In the genomic region with DNA sequence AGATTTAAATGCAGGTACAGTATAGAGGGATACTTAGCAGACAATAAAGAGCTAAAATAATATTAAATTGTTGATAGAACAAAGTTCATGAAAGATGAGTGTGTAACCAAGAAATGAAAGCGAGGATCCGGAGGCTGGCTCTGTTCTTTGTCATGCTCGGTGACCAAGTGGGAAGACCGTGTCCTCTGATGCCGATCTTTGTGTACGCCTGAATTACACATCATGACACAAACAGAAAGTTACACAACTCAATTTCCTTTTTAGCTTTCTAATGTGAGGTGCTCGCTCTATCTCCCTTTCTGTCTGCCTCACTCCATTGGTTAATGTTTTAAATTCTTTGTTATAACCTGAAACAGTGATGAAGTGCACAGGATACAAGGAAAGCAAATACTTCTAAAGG, we compare ENCODE assay signal across 17 cellular contexts.
"Had no signal": no experiment of that assay in that cellular context is flagged by ENCODE, and none has a peak within 500 bp of the region (broad histone marks: within the 10 kb centered on the region; RNA-seq: fewer than 3 reads in every experiment).

No MANE protein-coding gene starts in this region.

- H3K27ac ChIP-seq: left lung, ovary, upper lobe of right lung had no signal

- H3K27ac Mint-ChIP-seq: activated naive CD8-positive, alpha-beta T cell; brain; dendritic cell treated with granulocyte-macrophage colony-stimulating factor and Interleukin-4, amounts not matched to agents 40 ng/mL and 50 ng/mL, for 4 days; effector memory CD8-positive, alpha-beta T cell; memory B cell; stimulated activated naive CD8-positive, alpha-beta T cell treated with anti-CD3 and anti-CD28 coated beads, Interleukin-15, Interleukin-2, amounts not matched to agents 100 ng/mL and 50 ng/mL, for 24 hours had no signal

- H3K27me3 ChIP-seq: left lung, ovary, upper lobe of right lung had no signal

- H3K4me1 Mint-ChIP-seq: brain, memory B cell had no signal

- H3K36me3 Mint-ChIP-seq: activated naive CD8-positive, alpha-beta T cell; brain; memory B cell had no signal

- H3K4me3 Mint-ChIP-seq: activated naive CD8-positive, alpha-beta T cell; brain; dendritic cell treated with granulocyte-macrophage colony-stimulating factor and Interleukin-4, amounts not matched to agents 40 ng/mL and 50 ng/mL, for 4 days; effector memory CD8-positive, alpha-beta T cell; memory B cell; stimulated activated naive CD8-positive, alpha-beta T cell treated with anti-CD3 and anti-CD28 coated beads, Interleukin-15, Interleukin-2, amounts not matched to agents 100 ng/mL and 50 ng/mL, for 24 hours had no signal

- H3K9me3 ChIP-seq: ovary, upper lobe of right lung had no signal

- H3K36me3 ChIP-seq: left lung, ovary, upper lobe of right lung had no signal

- DNase-seq: activated CD4-positive, alpha-beta T cell treated with anti-CD3 and anti-CD28 coated beads for 1 hour; activated CD4-positive, alpha-beta T cell treated with anti-CD3 and anti-CD28 coated beads, Interleukin-2, amount 50 U/mL, for 48 hours; activated gamma-delta T cell; activated T-cell treated with anti-CD3 and anti-CD28 coated beads, Interleukin-2, amount 50 U/mL, for 48 hours; amygdala; effector memory CD8-positive, alpha-beta T cell; erythroblast; left lung; ovary; stimulated activated CD4-positive, alpha-beta T cell treated with anti-CD3 and anti-CD28 coated beads, Interleukin-4, amount 100 ng/mL, for 1 hour; stimulated activated CD8-positive, alpha-beta memory T cell treated with anti-CD3 and anti-CD28 coated beads, Interleukin-4, amount 100 ng/mL, for 48 hours; upper lobe of right lung had no signal

- H3K4me1 ChIP-seq: left lung, upper lobe of right lung had no signal

- H3K27me3 Mint-ChIP-seq: activated naive CD8-positive, alpha-beta T cell; brain; dendritic cell treated with granulocyte-macrophage colony-stimulating factor and Interleukin-4, amounts not matched to agents 40 ng/mL and 50 ng/mL, for 4 days; memory B cell; stimulated activated naive CD8-positive, alpha-beta T cell treated with anti-CD3 and anti-CD28 coated beads, Interleukin-15, Interleukin-2, amounts not matched to agents 100 ng/mL and 50 ng/mL, for 24 hours had no signal

- ATAC-seq: effector memory CD8-positive, alpha-beta T cell; left lung; upper lobe of right lung had no signal

- H3K4me3 ChIP-seq: left lung, ovary, upper lobe of right lung had no signal
